1 cellular context compared by ENCODE assay signal in the genomic region with DNA sequence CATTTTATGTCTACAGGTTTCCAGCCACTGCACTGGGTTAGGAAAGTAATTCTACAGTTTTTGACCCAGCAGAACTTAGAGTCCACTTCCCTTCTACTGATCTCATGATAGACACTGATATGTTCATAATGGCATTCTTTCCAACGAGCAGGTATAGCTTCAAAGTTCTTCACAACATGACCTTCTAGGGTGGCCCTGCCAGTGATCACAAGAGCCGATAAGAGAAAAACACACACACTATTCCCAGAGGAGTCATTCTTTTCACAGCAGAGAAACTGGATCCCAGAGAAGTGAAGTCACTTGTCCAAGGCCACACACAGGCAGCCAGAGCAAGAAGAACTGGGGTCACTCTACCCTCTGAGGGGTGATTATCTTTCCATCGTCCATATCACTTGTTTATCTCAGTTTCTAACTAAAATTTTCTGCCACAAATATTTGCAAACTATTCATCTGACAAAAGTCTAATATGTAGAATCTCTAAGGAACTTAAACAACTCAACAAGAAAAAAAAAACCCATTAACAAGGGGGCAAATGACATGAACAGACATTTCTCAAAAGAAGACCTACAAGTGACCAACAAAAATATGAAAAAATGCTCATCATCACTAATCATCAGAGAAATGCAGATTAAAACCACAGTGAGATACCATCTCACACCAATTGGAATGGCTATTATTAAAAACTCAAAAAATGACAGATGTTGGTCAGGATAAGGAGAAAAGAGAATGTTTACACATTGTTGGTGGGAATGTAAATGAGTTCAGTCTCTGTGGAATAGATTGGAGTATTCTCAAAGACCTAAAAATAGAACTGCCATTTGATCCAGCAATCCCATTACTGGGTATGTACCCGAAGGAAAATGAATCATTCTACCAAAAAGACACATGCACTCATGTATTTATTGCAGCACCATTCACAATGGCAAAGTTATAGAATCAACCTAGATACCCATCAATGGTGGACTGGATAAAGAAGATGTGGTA.
TF ChIP-seq lines count a peak whose summit lies in the region.

No MANE protein-coding gene starts in this region.

TF ChIP-seq in HepG2, 621 proteins besides CTCF, POLR2A, EP300 and RAD21 (continued from another document and continues in another):
- TF ChIP-seq ZNF574 (CRISPR knock-in tag; IDR thresholded peaks at IDR 0.05) (peak; percentile 27; the same call in 1 of the 2 replicates), HNRNPUL1 (IDR thresholded peaks at IDR 0.05; ENCODE audit: low read depth, low read length) (no peak), ESRRA (CRISPR knock-in tag; IDR thresholded peaks at IDR 0.05; ENCODE audit: low read depth) (0 out of 2 replicates have a peak, but pooled peaks have one; percentile 45), CBX1 (IDR thresholded peaks at IDR 0.05; ENCODE audit: low read depth) (no peak), CERS6 (CRISPR knock-in tag; IDR thresholded peaks at IDR 0.05) (no peak), CCDC6 (CRISPR knock-in tag; IDR thresholded peaks at IDR 0.05) (no peak), SALL1 (CRISPR knock-in tag; IDR thresholded peaks at IDR 0.05) (peak; percentile 89), CBX5 (CRISPR knock-in tag; IDR thresholded peaks at IDR 0.05; ENCODE audit: borderline replicate concordance) (no peak), DNMT3B (CRISPR knock-in tag; conservative IDR thresholded peaks at IDR 0.05) (no peak), MED1 (CRISPR knock-in tag; IDR thresholded peaks at IDR 0.05) (peak; percentile 60), FOXJ3 (CRISPR knock-in tag; IDR thresholded peaks at IDR 0.05; ENCODE audit: borderline replicate concordance) (peak; percentile 71; the same call in 1 of the 2 replicates), MXD1 (CRISPR knock-in tag; IDR thresholded peaks at IDR 0.05) (no peak), ZNF20 (CRISPR knock-in tag; IDR thresholded peaks at IDR 0.05) (no peak), BCL6 (CRISPR knock-in tag; IDR thresholded peaks at IDR 0.05) (peak; percentile 65), ZNF558 (CRISPR knock-in tag; IDR thresholded peaks at IDR 0.05; ENCODE audit: borderline replicate concordance) (no peak), POGZ (CRISPR knock-in tag; IDR thresholded peaks at IDR 0.05) (peak; percentile 69), ARID2 (CRISPR knock-in tag; IDR thresholded peaks at IDR 0.05; ENCODE audit: borderline replicate concordance) (peak; percentile 68; the same call in 1 of the 2 replicates), ZC3H13 (CRISPR knock-in tag; IDR thresholded peaks at IDR 0.05) (no peak), ASH2L (IDR thresholded peaks at IDR 0.05; ENCODE audit: insufficient read length, low read depth, low read length) (peak; percentile 29), ZNF883 (CRISPR knock-in tag; IDR thresholded peaks at IDR 0.05; ENCODE audit: not compliant biosample characterization) (no peak), ZNF543 (CRISPR knock-in tag; IDR thresholded peaks at IDR 0.05) (no peak), ZSCAN9 (CRISPR knock-in tag; IDR thresholded peaks at IDR 0.05; ENCODE audit: borderline replicate concordance) (peak; percentile 83; the same call in 1 of the 2 replicates), ZNF83 (CRISPR knock-in tag; IDR thresholded peaks at IDR 0.05; ENCODE audit: borderline replicate concordance) (no peak), ZNF572 (CRISPR knock-in tag; IDR thresholded peaks at IDR 0.05) (no peak), NPAS2 (CRISPR knock-in tag; IDR thresholded peaks at IDR 0.05; ENCODE audit: borderline replicate concordance) (no peak), PAXIP1 (CRISPR knock-in tag; conservative IDR thresholded peaks at IDR 0.05) (peak; percentile 82), KLF11 (CRISPR knock-in tag; IDR thresholded peaks at IDR 0.05) (no peak), SOX13 (IDR thresholded peaks at IDR 0.05) (0 out of 2 replicates have a peak, but pooled peaks have one; percentile 42), SOX13 (CRISPR knock-in tag; conservative IDR thresholded peaks at IDR 0.05 in 1 of 2, IDR thresholded peaks at IDR 0.05 in 1 of 2) (peak in 1 of 2 experiments; percentile 81; a peak in 2 of 4 replicates), ERF (CRISPR knock-in tag; IDR thresholded peaks at IDR 0.05) (no peak), BRCA1 (CRISPR knock-in tag; IDR thresholded peaks at IDR 0.05) (no peak), ZNF776 (CRISPR knock-in tag; IDR thresholded peaks at IDR 0.05) (no peak), ZC3H4 (CRISPR knock-in tag; IDR thresholded peaks at IDR 0.05; ENCODE audit: borderline replicate concordance) (no peak), YEATS4 (CRISPR knock-in tag; IDR thresholded peaks at IDR 0.05; ENCODE audit: borderline replicate concordance) (0 out of 2 replicates have a peak, but pooled peaks have one; percentile 32), ZNF503 (CRISPR knock-in tag; IDR thresholded peaks at IDR 0.05) (peak; percentile 65), GATAD1 (CRISPR knock-in tag; IDR thresholded peaks at IDR 0.05) (peak; percentile 41; the same call in 1 of the 2 replicates), RBAK (CRISPR knock-in tag; IDR thresholded peaks at IDR 0.05) (no peak), ARID3A (IDR thresholded peaks at IDR 0.05; ENCODE audit: low read depth, low read length) (peak; percentile 50; the same call in 1 of the 2 replicates)
- TF ChIP-seq, protein P1, sequence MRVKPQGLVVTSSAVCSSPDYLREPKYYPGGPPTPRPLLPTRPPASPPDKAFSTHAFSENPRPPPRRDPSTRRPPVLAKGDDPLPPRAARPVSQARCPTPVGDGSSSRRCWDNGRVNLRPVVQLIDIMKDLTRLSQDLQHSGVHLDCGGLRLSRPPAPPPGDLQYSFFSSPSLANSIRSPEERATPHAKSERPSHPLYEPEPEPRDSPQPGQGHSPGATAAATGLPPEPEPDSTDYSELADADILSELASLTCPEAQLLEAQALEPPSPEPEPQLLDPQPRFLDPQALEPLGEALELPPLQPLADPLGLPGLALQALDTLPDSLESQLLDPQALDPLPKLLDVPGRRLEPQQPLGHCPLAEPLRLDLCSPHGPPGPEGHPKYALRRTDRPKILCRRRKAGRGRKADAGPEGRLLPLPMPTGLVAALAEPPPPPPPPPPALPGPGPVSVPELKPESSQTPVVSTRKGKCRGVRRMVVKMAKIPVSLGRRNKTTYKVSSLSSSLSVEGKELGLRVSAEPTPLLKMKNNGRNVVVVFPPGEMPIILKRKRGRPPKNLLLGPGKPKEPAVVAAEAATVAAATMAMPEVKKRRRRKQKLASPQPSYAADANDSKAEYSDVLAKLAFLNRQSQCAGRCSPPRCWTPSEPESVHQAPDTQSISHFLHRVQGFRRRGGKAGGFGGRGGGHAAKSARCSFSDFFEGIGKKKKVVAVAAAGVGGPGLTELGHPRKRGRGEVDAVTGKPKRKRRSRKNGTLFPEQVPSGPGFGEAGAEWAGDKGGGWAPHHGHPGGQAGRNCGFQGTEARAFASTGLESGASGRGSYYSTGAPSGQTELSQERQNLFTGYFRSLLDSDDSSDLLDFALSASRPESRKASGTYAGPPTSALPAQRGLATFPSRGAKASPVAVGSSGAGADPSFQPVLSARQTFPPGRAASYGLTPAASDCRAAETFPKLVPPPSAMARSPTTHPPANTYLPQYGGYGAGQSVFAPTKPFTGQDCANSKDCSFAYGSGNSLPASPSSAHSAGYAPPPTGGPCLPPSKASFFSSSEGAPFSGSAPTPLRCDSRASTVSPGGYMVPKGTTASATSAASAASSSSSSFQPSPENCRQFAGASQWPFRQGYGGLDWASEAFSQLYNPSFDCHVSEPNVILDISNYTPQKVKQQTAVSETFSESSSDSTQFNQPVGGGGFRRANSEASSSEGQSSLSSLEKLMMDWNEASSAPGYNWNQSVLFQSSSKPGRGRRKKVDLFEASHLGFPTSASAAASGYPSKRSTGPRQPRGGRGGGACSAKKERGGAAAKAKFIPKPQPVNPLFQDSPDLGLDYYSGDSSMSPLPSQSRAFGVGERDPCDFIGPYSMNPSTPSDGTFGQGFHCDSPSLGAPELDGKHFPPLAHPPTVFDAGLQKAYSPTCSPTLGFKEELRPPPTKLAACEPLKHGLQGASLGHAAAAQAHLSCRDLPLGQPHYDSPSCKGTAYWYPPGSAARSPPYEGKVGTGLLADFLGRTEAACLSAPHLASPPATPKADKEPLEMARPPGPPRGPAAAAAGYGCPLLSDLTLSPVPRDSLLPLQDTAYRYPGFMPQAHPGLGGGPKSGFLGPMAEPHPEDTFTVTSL (CRISPR knock-in tag; IDR thresholded peaks at IDR 0.05; ENCODE audit: borderline replicate concordance): peak; percentile 94; the same call in 1 of the 2 replicates
- TF ChIP-seq, protein P2, sequence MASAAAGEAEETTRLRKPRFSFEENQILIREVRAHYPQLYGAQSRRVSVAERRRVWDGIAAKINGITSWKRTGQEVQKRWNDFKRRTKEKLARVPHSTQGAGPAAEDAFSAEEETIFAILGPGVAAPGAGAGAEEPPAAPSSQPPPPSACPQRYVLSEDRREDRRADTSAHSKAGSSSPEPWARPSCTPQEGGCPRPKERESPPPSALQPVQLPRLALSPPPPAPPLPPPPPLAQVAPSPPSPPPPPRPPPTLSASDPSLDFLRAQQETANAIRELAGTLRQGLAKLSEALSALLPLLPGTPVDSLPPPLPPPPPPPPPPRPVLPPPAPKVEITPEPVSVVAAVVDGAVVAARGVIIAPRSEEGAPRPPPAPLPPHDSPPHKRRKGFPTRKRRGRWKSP (CRISPR knock-in tag; IDR thresholded peaks at IDR 0.05): 0 out of 2 replicates have a peak, but pooled peaks have one; percentile 37
